ENCODE assay signal across 1 cellular context in genomic region chr3:13262493-13263211, GRCh38.
TF ChIP-seq lines count a peak whose summit lies in the region.

No MANE protein-coding gene starts in this region.

TF ChIP-seq in HepG2, 621 proteins besides CTCF, POLR2A, EP300 and RAD21 (continued from another document and continues in another):
- TF ChIP-seq RNF219 (CRISPR knock-in tag; IDR thresholded peaks at IDR 0.05) = 0 out of 2 replicates have a peak, but pooled peaks have one; percentile 53
- peak; percentile 97 for TF ChIP-seq ELF3 (CRISPR knock-in tag; IDR thresholded peaks at IDR 0.05)
- TF ChIP-seq ATRX (CRISPR knock-in tag; IDR thresholded peaks at IDR 0.05; ENCODE audit: borderline replicate concordance) = no peak
- peak in 1 of 2 experiments; percentile 78; a peak in 2 of 4 replicates for TF ChIP-seq KLF16 (CRISPR knock-in tag; IDR thresholded peaks at IDR 0.05)
- TF ChIP-seq ZNF232 (CRISPR knock-in tag; IDR thresholded peaks at IDR 0.05; ENCODE audit: borderline replicate concordance) = peak; percentile 41; the same call in 1 of the 2 replicates
- 0 out of 2 replicates have a peak, but pooled peaks have one; percentile 58 for TF ChIP-seq ZFP90 (CRISPR knock-in tag; IDR thresholded peaks at IDR 0.05; ENCODE audit: borderline replicate concordance)
- no peak for TF ChIP-seq NFE2L1 (CRISPR knock-in tag; IDR thresholded peaks at IDR 0.05; ENCODE audit: borderline replicate concordance)
- TF ChIP-seq MLX (CRISPR knock-in tag; IDR thresholded peaks at IDR 0.05) = peak; percentile 85
- peak; percentile 77; the same call in 1 of the 2 replicates for TF ChIP-seq FIP1L1 (IDR thresholded peaks at IDR 0.05; ENCODE audit: borderline replicate concordance, insufficient read depth, low read depth, low read length)
- peak; percentile 69 for TF ChIP-seq ASH2L (IDR thresholded peaks at IDR 0.05; ENCODE audit: insufficient read length, low read depth, low read length)
- TF ChIP-seq RXRB (CRISPR knock-in tag; IDR thresholded peaks at IDR 0.05; ENCODE audit: borderline replicate concordance) = peak; percentile 97
- peak; percentile 98 for TF ChIP-seq MEF2D (CRISPR knock-in tag; IDR thresholded peaks at IDR 0.05)
- no peak; the same call in 1 of the 2 replicates for TF ChIP-seq BRF2 (CRISPR knock-in tag; IDR thresholded peaks at IDR 0.05)
- TF ChIP-seq FOXM1 (CRISPR knock-in tag; IDR thresholded peaks at IDR 0.05) = no peak
- peak; percentile 76; the same call in 1 of the 2 replicates for TF ChIP-seq ARID2 (CRISPR knock-in tag; IDR thresholded peaks at IDR 0.05; ENCODE audit: borderline replicate concordance)
- no peak for TF ChIP-seq MXD3 (CRISPR knock-in tag; IDR thresholded peaks at IDR 0.05)
- TF ChIP-seq ZNF253 (CRISPR knock-in tag; IDR thresholded peaks at IDR 0.05; ENCODE audit: borderline replicate concordance) = no peak
- TF ChIP-seq GFI1 (CRISPR knock-in tag; IDR thresholded peaks at IDR 0.05; ENCODE audit: borderline replicate concordance) = peak; percentile 72
- TF ChIP-seq HNF1A (IDR thresholded peaks at IDR 0.05; ENCODE audit: low read depth) = peak; percentile 95
- TF ChIP-seq HNF1A (CRISPR knock-in tag; IDR thresholded peaks at IDR 0.05; ENCODE audit: borderline replicate concordance) = peak; percentile 98
- peak; percentile 95 for TF ChIP-seq BCL6 (CRISPR knock-in tag; IDR thresholded peaks at IDR 0.05)
- no peak for TF ChIP-seq HNRNPLL (IDR thresholded peaks at IDR 0.05; ENCODE audit: low read depth, low read length, poor library complexity, severe bottlenecking)
- TF ChIP-seq POGK (CRISPR knock-in tag; conservative IDR thresholded peaks at IDR 0.05) = peak; percentile 84
- no peak for TF ChIP-seq BHLHE40 (IDR thresholded peaks at IDR 0.05; ENCODE audit: low read length)
- TF ChIP-seq GTF2F1 (IDR thresholded peaks at IDR 0.05; ENCODE audit: low read length) = 0 out of 2 replicates have a peak, but pooled peaks have one; percentile 47
- peak; percentile 91 for TF ChIP-seq RFX5 (IDR thresholded peaks at IDR 0.05; ENCODE audit: low read depth, low read length)
- TF ChIP-seq USF2 (IDR thresholded peaks at IDR 0.05; ENCODE audit: low read depth, low read length) = no peak
- TF ChIP-seq USF2 (CRISPR knock-in tag; IDR thresholded peaks at IDR 0.05; ENCODE audit: borderline replicate concordance) = no peak
- TF ChIP-seq NCOA1 (CRISPR knock-in tag; IDR thresholded peaks at IDR 0.05) = peak; percentile 61; the same call in 1 of the 2 replicates
- TF ChIP-seq ZNF441 (CRISPR knock-in tag; IDR thresholded peaks at IDR 0.05; ENCODE audit: borderline replicate concordance) = peak; percentile 85; the same call in 1 of the 2 replicates
- peak; percentile 78 for TF ChIP-seq MAX (IDR thresholded peaks at IDR 0.05)
- no peak for TF ChIP-seq ZNF724P (CRISPR knock-in tag; IDR thresholded peaks at IDR 0.05; ENCODE audit: borderline replicate concordance)
- no peak for TF ChIP-seq ZNF207 (IDR thresholded peaks at IDR 0.05; ENCODE audit: borderline replicate concordance)
- TF ChIP-seq ZFP1 (CRISPR knock-in tag; IDR thresholded peaks at IDR 0.05) = peak; percentile 96
- TF ChIP-seq ZNF790 (CRISPR knock-in tag; IDR thresholded peaks at IDR 0.05; ENCODE audit: borderline replicate concordance) = peak; percentile 26; the same call in 1 of the 2 replicates
- 0 out of 2 replicates have a peak, but pooled peaks have one; percentile 40 for TF ChIP-seq ATF6 (CRISPR knock-in tag; conservative IDR thresholded peaks at IDR 0.05)
- TF ChIP-seq RFXAP (CRISPR knock-in tag; IDR thresholded peaks at IDR 0.05; ENCODE audit: borderline replicate concordance) = peak; percentile 93
- TF ChIP-seq TMF1 (CRISPR knock-in tag; IDR thresholded peaks at IDR 0.05; ENCODE audit: low read depth) = no peak
- TF ChIP-seq CEBPG (CRISPR knock-in tag; IDR thresholded peaks at IDR 0.05) = peak; percentile 98
- TF ChIP-seq MYC (CRISPR knock-in tag; IDR thresholded peaks at IDR 0.05; ENCODE audit: borderline replicate concordance) = peak; percentile 50
- peak; percentile 90; the same call in 1 of the 2 replicates for TF ChIP-seq MED13 (CRISPR knock-in tag; IDR thresholded peaks at IDR 0.05)
- no peak for TF ChIP-seq ZBTB10 (CRISPR knock-in tag; IDR thresholded peaks at IDR 0.05; ENCODE audit: borderline replicate concordance)
- peak; percentile 79 for TF ChIP-seq ZNF501 (CRISPR knock-in tag; IDR thresholded peaks at IDR 0.05)
- peak; percentile 90 for TF ChIP-seq KAT8 (CRISPR knock-in tag; IDR thresholded peaks at IDR 0.05)
- peak; percentile 72; the same call in 1 of the 2 replicates for TF ChIP-seq YEATS2 (CRISPR knock-in tag; IDR thresholded peaks at IDR 0.05; ENCODE audit: borderline replicate concordance)
- TF ChIP-seq XBP1 (CRISPR knock-in tag; IDR thresholded peaks at IDR 0.05) = no peak
